ENCODE assay signal across 1 cellular context in the genomic region with DNA sequence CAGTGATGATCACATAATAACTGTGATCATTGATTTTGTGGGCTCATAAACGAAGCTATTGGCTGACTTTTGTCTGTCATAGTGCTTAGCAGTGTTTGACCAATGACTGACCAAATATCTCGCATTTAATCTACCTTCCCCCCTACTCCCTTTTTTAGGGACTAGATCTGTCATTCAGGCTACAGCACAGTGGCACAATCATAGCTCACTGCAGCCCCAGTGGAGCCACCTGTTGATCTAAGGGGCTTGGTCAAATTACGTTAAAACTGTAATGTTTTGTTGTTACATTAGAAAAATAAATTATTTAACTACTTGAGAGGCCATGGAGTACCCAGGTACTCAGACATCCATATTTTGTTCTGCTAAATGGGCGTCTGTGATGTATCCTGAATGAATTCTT.
A peak's percentile ranks its signal among the peaks of the same experiment; 100 is the strongest.
TF ChIP-seq lines count a peak whose summit lies in the region.

No MANE protein-coding gene starts in this region.

TF ChIP-seq in GM12878, 131 proteins besides CTCF, POLR2A, EP300 and RAD21:
- peak; percentile 39; the same call in 1 of the 2 replicates for TF ChIP-seq PKNOX1 (IDR thresholded peaks at IDR 0.05)
- TF ChIP-seq STAT3 (IDR thresholded peaks at IDR 0.05; ENCODE audit: low read depth, low read length), result no peak
- TF ChIP-seq ZZZ3 (IDR thresholded peaks at IDR 0.05; ENCODE audit: control insufficient read depth, insufficient read length, low read depth), result no peak
- peak; percentile 15; the same call in 1 of the 2 replicates for TF ChIP-seq SMC3 (IDR thresholded peaks at IDR 0.05; ENCODE audit: borderline replicate concordance, low read length)
TF ChIP-seq in GM12878: peak in this region for 2.
